Comparison of ENCODE assay signal across 13 cellular contexts in genomic region chr17:562174-562573, GRCh38.
"Had no signal": no experiment of that assay in that cellular context is flagged by ENCODE, and none has a peak within 500 bp of the region (broad histone marks: within the 10 kb centered on the region; RNA-seq: fewer than 3 reads in every experiment).

No MANE protein-coding gene starts in this region.

- DNase-seq: activated CD4-positive, alpha-beta memory T cell treated with anti-CD3 and anti-CD28 coated beads for 36 hours; activated CD4-positive, CD25-positive, alpha-beta regulatory T cell treated with anti-CD3 and anti-CD28 coated beads, Interleukin-2, amount 50 U/mL, for 72 hours; activated effector memory CD4-positive, alpha-beta T cell treated with anti-CD3 and anti-CD28 coated beads, Interleukin-2, amount 50 U/mL, for 16 hours; activated T-cell treated with anti-CD3 and anti-CD28 coated beads, Interleukin-2, amount 50 U/mL, for 4 hours; effector CD4-positive, alpha-beta T cell; immature natural killer cell; left colon; mesendoderm; retina; stimulated activated CD4-positive, alpha-beta T cell treated with anti-CD3 and anti-CD28 coated beads, Interleukin-1b, Interleukin-23, amount 100 ng/mL, for 48 hours; substantia nigra; trophoblast cell had no signal

- ATAC-seq: activated T-cell treated with anti-CD3 and anti-CD28 coated beads, Interleukin-2, amount 50 U/mL, for 4 hours; left colon; stimulated activated memory B cell treated with anti-CD40 and anti-IgM and Interleukin-4, amounts not matched to agents 10 μg/mL and 1 μg/mL and 100 μg/mL, for 72 hours had no signal
